Comparison of ENCODE assay signal across 8 cellular contexts in genomic region chr2:54634564-54635511, GRCh38.
DNase-seq lines count a peak whose midpoint lies in the region; ATAC-seq, FAIRE-seq and TF ChIP-seq lines count a peak whose summit lies in the region.

No MANE protein-coding gene starts in this region.

- peak; percentile 64 for ATAC-seq in GM18861 (IDR thresholded peaks at IDR 0.05; ENCODE audit: unreplicated experiment)
- peak; percentile 71 for ATAC-seq in HG02623 (IDR thresholded peaks at IDR 0.05; ENCODE audit: unreplicated experiment)
- ATAC-seq in naive B cell (ENCODE audit: low read depth in 2 of 2) = peak; percentile 75 to 77

- H3K4me2 ChIP-seq in OCI-LY1 (ENCODE audit: low read length) (peak overlapping the region; percentile 64), endothelial cell of umbilical vein (ENCODE audit: insufficient read depth, low read length) (peak overlapping the region; percentile 8)

- intact Hi-C loops in endothelial cell of umbilical vein (cut with micrococcal nuclease) = loop anchor here (1.0 to 5.0 kb wide), 7 partner anchors 21 to 178 kb away; partner anchors contain the start of gene SPTBN1

- H4K20me1 ChIP-seq in OCI-LY1 (ENCODE audit: insufficient read depth, low read length) (no peaks in the 10 kb centered on the region), endothelial cell of umbilical vein (replicated peaks; ENCODE audit: control insufficient read depth, extremely low read depth, insufficient read depth, low read length) (no peaks in the 10 kb centered on the region)

- peaks cover 25% of the 10 kb centered on the region for H3K36me3 ChIP-seq in OCI-LY1 (ENCODE audit: insufficient read depth, low read length)
- peaks cover 33 to 34% of the 10 kb centered on the region in 2 experiments for H3K36me3 ChIP-seq in endothelial cell of umbilical vein (ENCODE audit: control insufficient read depth in 2 of 2, extremely low read depth in 1 of 2, insufficient read depth in 2 of 2, low read length in 2 of 2)

- H2AFZ ChIP-seq in OCI-LY1 (ENCODE audit: low read length) = no peak overlapping the region
- H2AFZ ChIP-seq in endothelial cell of umbilical vein (ENCODE audit: low read depth, low read length) = no peak overlapping the region

- DNase-seq in endothelial cell of umbilical vein (ENCODE audit: low read depth, low spot score) (peak; percentile 92), naive B cell (peak; percentile 45), NCI-H526 (lab: John Stamatoyannopoulos, UW) (no peak), superior temporal gyrus (ENCODE audit: extremely low spot score) (no peak)
- DNase-seq in activated CD4-positive, CD25-positive, alpha-beta regulatory T cell (lab: John Stamatoyannopoulos, UW) = no peak

- no peaks in the 10 kb centered on the region for H3K27me3 Mint-ChIP-seq in naive B cell

- dilution Hi-C loops in endothelial cell of umbilical vein (cut with MboI; ENCODE audit: extremely low pct_ligation_motif_present, low sequenced_read_pairs) = no loop called here

- no peaks in the 10 kb centered on the region; the same call in 1 of the 2 replicates for H3F3A ChIP-seq in OCI-LY1 (ENCODE audit: insufficient read depth, low read length)

- peaks cover 13 to 34% of the 10 kb centered on the region in 2 donors for H3K36me3 Mint-ChIP-seq in naive B cell

- TSS peak; percentile 50 for BruUV-seq in endothelial cell of umbilical vein (replicated peaks; lab: Mats Ljungman, UMichigan)

- peaks cover 71% of the 10 kb centered on the region for H3K4me1 ChIP-seq in OCI-LY1 (ENCODE audit: insufficient read depth, low read length, severe bottlenecking)
- H3K4me1 ChIP-seq in endothelial cell of umbilical vein (ENCODE audit: control insufficient read depth, extremely low read depth, insufficient read depth, low read length) = peaks cover 37% of the 10 kb centered on the region

- POLR2A ChIA-PET in endothelial cell of umbilical vein (lab: Charles Lee) = interaction anchor here (0.5 to 1.3 kb wide), 2 partner anchors 30 to 178 kb away, joined by 5 to 8 read pairs; no protein-coding TSS in a partner anchor

- no peak for TF ChIP-seq POLR2A in endothelial cell of umbilical vein (IDR thresholded peaks at IDR 0.05; ENCODE audit: low read depth, low read length)

- H3K4me1 Mint-ChIP-seq in naive B cell = peaks cover 38 to 52% (median 49%) of the 10 kb centered on the region in 3 donors

- peak overlapping the region in 7 of 8 donors; percentile 3 to 82 (median 52) for H3K4me3 Mint-ChIP-seq in naive B cell

- H3K9ac ChIP-seq in OCI-LY1 (ENCODE audit: low read length) (peak overlapping the region; percentile 35; the same call in 1 of the 2 replicates), endothelial cell of umbilical vein (replicated peaks; ENCODE audit: extremely low read depth, insufficient read depth, low read length) (peak overlapping the region; percentile 78)

- H3K27me3 ChIP-seq in OCI-LY1 (ENCODE audit: insufficient read depth, low read length) (no peaks in the 10 kb centered on the region), endothelial cell of umbilical vein (ENCODE audit: control insufficient read depth in 2 of 2, insufficient read depth in 2 of 2, low read length in 2 of 2) (no peaks in the 10 kb centered on the region)

- H3K9me2 ChIP-seq in OCI-LY1 (ENCODE audit: low read depth, low read length) = no peaks in the 10 kb centered on the region

- peak; percentile 82 for FAIRE-seq in endothelial cell of umbilical vein (lab: Jason Lieb, UNC)

- no peaks in the 10 kb centered on the region for H3K9me1 ChIP-seq in endothelial cell of umbilical vein (replicated peaks; ENCODE audit: control insufficient read depth, extremely low read depth, insufficient read depth, low read length)

- no peaks in the 10 kb centered on the region for H3K79me2 ChIP-seq in OCI-LY1 (ENCODE audit: insufficient read depth, low read length)
- H3K79me2 ChIP-seq in endothelial cell of umbilical vein (ENCODE audit: control insufficient read depth, insufficient read depth, low read length) = peaks cover 38% of the 10 kb centered on the region

- H3K27ac ChIP-seq in OCI-LY1 (ENCODE audit: low read depth, low read length, poor library complexity, severe bottlenecking) (peak overlapping the region; percentile 93), endothelial cell of umbilical vein (ENCODE audit: insufficient read depth, low read depth, low read length) (peak overlapping the region; percentile 91)

- no peaks in the 10 kb centered on the region for H3K9me3 Mint-ChIP-seq in naive B cell

- peak overlapping the region; percentile 82 to 91 (median 88) for H3K27ac Mint-ChIP-seq in naive B cell

- CTCF ChIA-PET in endothelial cell of umbilical vein (lab: Charles Lee) = interaction anchor here (1.1 to 2.3 kb wide), 12 partner anchors 10 to 528 kb away, joined by 3 to 10 read pairs (median 6); no protein-coding TSS in a partner anchor

- H3K9me3 ChIP-seq in OCI-LY1 (ENCODE audit: low read length) (no peaks in the 10 kb centered on the region), endothelial cell of umbilical vein (replicated peaks; ENCODE audit: control insufficient read depth, insufficient read depth, low read length) (no peaks in the 10 kb centered on the region)

- H3K4me3 ChIP-seq in OCI-LY1 (ENCODE audit: low read depth, low read length, poor library complexity, severe bottlenecking) (peak overlapping the region; percentile 32), endothelial cell of umbilical vein (replicated peaks in 1 of 3; ENCODE audit: insufficient read depth in 1 of 3, low read depth in 1 of 3, low read length in 3 of 3) (no peak overlapping the region)

- TF ChIP-seq CTCF in OCI-LY1 (IDR thresholded peaks at IDR 0.05; ENCODE audit: low read length) (no peak), endothelial cell of umbilical vein (IDR thresholded peaks at IDR 0.05; ENCODE audit: extremely low read depth in 1 of 2, insufficient read depth in 1 of 2, low read depth in 1 of 2, low read length in 2 of 2) (no peak)

TF ChIP-seq in endothelial cell of umbilical vein, 7 proteins besides CTCF, POLR2A, EP300 and RAD21:
- TF ChIP-seq POLR2AphosphoS5 (IDR thresholded peaks at IDR 0.05; ENCODE audit: insufficient read depth, low read depth, low read length) = peak; percentile 12
- TF ChIP-seq MAX (IDR thresholded peaks at IDR 0.05; ENCODE audit: insufficient read depth, insufficient read length) = no peak
- no peak for TF ChIP-seq MYC (IDR thresholded peaks at IDR 0.05; ENCODE audit: low read depth, low read length)
- peak; percentile 14 for TF ChIP-seq JUN (IDR thresholded peaks at IDR 0.05; ENCODE audit: borderline replicate concordance, insufficient read depth, insufficient read length, low read depth)
TF ChIP-seq in endothelial cell of umbilical vein: peak in this region for 2.

Comparison
In these comparisons a context has a peak if more than half of its experiments do, and no peak if none do; other contexts are left out.
1. DNase-seq: peak in endothelial cell of umbilical vein (single experiment) and naive B cell (single experiment); none in NCI-H526 (0 of 2), activated CD4-positive, CD25-positive, alpha-beta regulatory T cell (0 of 4) and superior temporal gyrus (single experiment).
2. Peak in every context shown above with its lines, with median percentiles within 50 percentile points of each other: ATAC-seq.